ENCODE assay signal across 1 cellular context in the genomic region with DNA sequence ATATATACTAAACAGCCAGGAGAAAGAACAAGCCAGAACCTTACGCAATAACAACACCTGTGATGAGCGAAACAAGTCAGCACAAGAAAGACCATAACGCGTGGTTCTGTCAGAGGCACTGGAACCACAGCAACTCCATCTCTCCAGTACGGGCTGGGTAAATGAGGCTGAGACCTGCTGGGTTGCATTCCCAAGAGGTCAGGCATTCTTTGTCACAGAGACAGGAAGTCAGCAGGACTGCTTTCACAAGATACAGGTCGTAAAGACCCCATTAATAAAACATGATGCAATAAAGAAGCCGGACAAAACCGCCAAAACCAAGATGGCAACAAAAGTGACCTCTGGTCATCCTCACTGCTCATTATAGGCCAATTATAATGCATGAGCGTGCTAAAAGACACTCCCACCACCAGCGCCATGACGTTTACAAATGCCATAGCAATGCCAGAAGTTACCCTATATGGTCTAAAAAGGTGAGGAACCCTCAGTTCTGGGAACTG.
A peak's percentile ranks its signal among the peaks of the same experiment; 100 is the strongest.
TF ChIP-seq lines count a peak whose summit lies in the region.

No MANE protein-coding gene starts in this region.

TF ChIP-seq in HepG2, 621 proteins besides CTCF, POLR2A, EP300 and RAD21:
- TF ChIP-seq CREM (IDR thresholded peaks at IDR 0.05) (no peak), CREM (CRISPR knock-in tag; IDR thresholded peaks at IDR 0.05) (no peak), CEBPB (IDR thresholded peaks at IDR 0.05; ENCODE audit: borderline replicate concordance, low read depth, low read length) (peak; percentile 66), ATF7 (IDR thresholded peaks at IDR 0.05) (0 out of 2 replicates have a peak, but pooled peaks have one; percentile 3), ATF7 (CRISPR knock-in tag; IDR thresholded peaks at IDR 0.05) (no peak), ZNF296 (CRISPR knock-in tag; conservative IDR thresholded peaks at IDR 0.05) (no peak)
- TF ChIP-seq, protein P1, sequence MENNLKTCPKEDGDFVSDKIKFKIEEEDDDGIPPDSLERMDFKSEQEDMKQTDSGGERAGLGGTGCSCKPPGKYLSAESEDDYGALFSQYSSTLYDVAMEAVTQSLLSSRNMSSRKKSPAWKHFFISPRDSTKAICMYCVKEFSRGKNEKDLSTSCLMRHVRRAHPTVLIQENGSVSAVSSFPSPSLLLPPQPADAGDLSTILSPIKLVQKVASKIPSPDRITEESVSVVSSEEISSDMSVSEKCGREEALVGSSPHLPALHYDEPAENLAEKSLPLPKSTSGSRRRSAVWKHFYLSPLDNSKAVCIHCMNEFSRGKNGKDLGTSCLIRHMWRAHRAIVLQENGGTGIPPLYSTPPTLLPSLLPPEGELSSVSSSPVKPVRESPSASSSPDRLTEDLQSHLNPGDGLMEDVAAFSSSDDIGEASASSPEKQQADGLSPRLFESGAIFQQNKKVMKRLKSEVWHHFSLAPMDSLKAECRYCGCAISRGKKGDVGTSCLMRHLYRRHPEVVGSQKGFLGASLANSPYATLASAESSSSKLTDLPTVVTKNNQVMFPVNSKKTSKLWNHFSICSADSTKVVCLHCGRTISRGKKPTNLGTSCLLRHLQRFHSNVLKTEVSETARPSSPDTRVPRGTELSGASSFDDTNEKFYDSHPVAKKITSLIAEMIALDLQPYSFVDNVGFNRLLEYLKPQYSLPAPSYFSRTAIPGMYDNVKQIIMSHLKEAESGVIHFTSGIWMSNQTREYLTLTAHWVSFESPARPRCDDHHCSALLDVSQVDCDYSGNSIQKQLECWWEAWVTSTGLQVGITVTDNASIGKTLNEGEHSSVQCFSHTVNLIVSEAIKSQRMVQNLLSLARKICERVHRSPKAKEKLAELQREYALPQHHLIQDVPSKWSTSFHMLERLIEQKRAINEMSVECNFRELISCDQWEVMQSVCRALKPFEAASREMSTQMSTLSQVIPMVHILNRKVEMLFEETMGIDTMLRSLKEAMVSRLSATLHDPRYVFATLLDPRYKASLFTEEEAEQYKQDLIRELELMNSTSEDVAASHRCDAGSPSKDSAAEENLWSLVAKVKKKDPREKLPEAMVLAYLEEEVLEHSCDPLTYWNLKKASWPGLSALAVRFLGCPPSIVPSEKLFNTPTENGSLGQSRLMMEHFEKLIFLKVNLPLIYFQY (CRISPR knock-in tag; IDR thresholded peaks at IDR 0.05; ENCODE audit: borderline replicate concordance), result no peak
